In genomic region chr5:148849461-148849860, GRCh38 we compare ENCODE assay signal across 12 cellular contexts.
DNase-seq lines count a peak whose midpoint lies in the region; ATAC-seq and TF ChIP-seq lines count a peak whose summit lies in the region.
"Had no signal": no experiment of that assay in that cellular context is flagged by ENCODE, and none has a peak within 500 bp of the region (broad histone marks: within the 10 kb centered on the region; RNA-seq: fewer than 3 reads in every experiment).

No MANE protein-coding gene starts in this region.

- no peaks in the 10 kb centered on the region for H3K9me3 ChIP-seq in neutrophil
- H3K9me3 ChIP-seq: HAP-1, suprapubic skin had no signal

- DNase-seq in activated CD4-positive, alpha-beta T cell treated with anti-CD3 and anti-CD28 coated beads, Interleukin-2, amount 50 U/mL, for 1 hour, result peak; percentile 8
- no peak for DNase-seq in activated CD4-positive, alpha-beta T cell treated with anti-CD3 and anti-CD28 coated beads for 1 hour
- DNase-seq in Kasumi-1 (lab: John Stamatoyannopoulos, UW), result peak; percentile 43 to 61
- peak; percentile 6 for DNase-seq in activated T-helper 1 cell treated with Interleukin-2 at 50 U/mL for 16 hours (ENCODE audit: low read depth)
- DNase-seq: NCI-H524; stimulated activated CD4-positive, alpha-beta T cell treated with anti-CD3 and anti-CD28 coated beads, Interleukin-2, amount 100 ng/mL, for 48 hours had no signal

- peaks cover 27 to 36% of the 10 kb centered on the region in 2 experiments for H3K4me1 ChIP-seq in neutrophil (ENCODE audit: control insufficient read depth in 1 of 2, insufficient read depth in 1 of 2, low read depth in 1 of 2, low read length in 1 of 2)
- H3K4me1 ChIP-seq: HAP-1, suprapubic skin had no signal

- ATAC-seq in GM19035 (IDR thresholded peaks at IDR 0.05; ENCODE audit: unreplicated experiment) (no peak), HG02678 (IDR thresholded peaks at IDR 0.05; ENCODE audit: unreplicated experiment) (no peak), GM19463 (IDR thresholded peaks at IDR 0.05; ENCODE audit: unreplicated experiment) (no peak)

- TF ChIP-seq CTCF in neutrophil (IDR thresholded peaks at IDR 0.05), result no peak

- H3K36me3 ChIP-seq in neutrophil, result peaks cover 9% of the 10 kb centered on the region
- H3K36me3 ChIP-seq: HAP-1, suprapubic skin had no signal

- no peaks in the 10 kb centered on the region for H3K27me3 ChIP-seq in neutrophil
- H3K27me3 ChIP-seq: suprapubic skin had no signal

- H3K4me3 ChIP-seq in neutrophil (ENCODE audit: low read depth in 1 of 2, low read length in 1 of 2), result no peak overlapping the region
- H3K4me3 ChIP-seq: HAP-1, suprapubic skin had no signal

- H3K27ac ChIP-seq in neutrophil, result peak overlapping the region; percentile 76
- H3K27ac ChIP-seq: suprapubic skin had no signal
